In genomic region chr19:41993612-41994483, GRCh38 we compare ENCODE assay signal across 8 cellular contexts. TPM values are rescaled to one million over a fixed set of nuclear protein-coding genes. Genes with fewer than 3 reads are reported as not detected.
DNase-seq lines count a peak whose midpoint lies in the region; ATAC-seq and TF ChIP-seq lines count a peak whose summit lies in the region.

ATP1A3 (minus strand) TSS chr19:41994230; CDS start chr19:41994076, 154 bp downstream.

- no peak within 1 kb of the TSS for H2BK12ac ChIP-seq in neuronal stem cell (ENCODE audit: low read length)

- no peak for TF ChIP-seq CTCF in HL-60 (IDR thresholded peaks at IDR 0.05; ENCODE audit: insufficient read depth, low read length)
- no peak for TF ChIP-seq CTCF in fibroblast of the aortic adventitia (IDR thresholded peaks at IDR 0.05; ENCODE audit: insufficient read depth, low read length)
- no peak for TF ChIP-seq CTCF in suprapubic skin (IDR thresholded peaks at IDR 0.05)

- H3K27ac ChIP-seq in HL-60 (replicated peaks) (no peak within 1 kb of the TSS), neuronal stem cell (replicated peaks; ENCODE audit: low read length) (no peak within 1 kb of the TSS), suprapubic skin (no peak within 1 kb of the TSS)

- H3K36me3 ChIP-seq in neuronal stem cell (replicated peaks in 1 of 2; ENCODE audit: control insufficient read depth in 2 of 2, insufficient read depth in 2 of 2, low read length in 2 of 2) (no peaks in the 10 kb centered on the region), suprapubic skin (no peaks in the 10 kb centered on the region)

- peak within 1 kb of the TSS; percentile 43 for H4K8ac ChIP-seq in neuronal stem cell (ENCODE audit: low read depth, low read length)

- no peaks in the 10 kb centered on the region for H3K9me3 ChIP-seq in neuronal stem cell (replicated peaks in 1 of 2; ENCODE audit: control insufficient read depth in 2 of 2, insufficient read depth in 1 of 2, low read depth in 1 of 2, low read length in 2 of 2)
- H3K9me3 ChIP-seq in suprapubic skin = no peaks in the 10 kb centered on the region

- intact Hi-C loops in activated T-helper 1 cell treated with anti-CD3 and anti-CD28 coated beads, Interleukin-12 subunit alpha, Interleukin-12 subunit beta, Interleukin-2, Interleukin-4 antibody, amounts not matched to agents 30 ng/mL and 10 ng/mL and 1 ng/mL, durations not matched to agents 14 hours and 24 hours and 36 hours (cut with micrococcal nuclease) = no loop called here

- H3K9me3 Mint-ChIP-seq in activated T-helper 1 cell treated with anti-CD3 and anti-CD28 coated beads, Interleukin-12 subunit alpha, Interleukin-12 subunit beta, Interleukin-2, Interleukin-4 antibody, amounts not matched to agents 30 ng/mL and 10 ng/mL and 1 ng/mL, durations not matched to agents 14 hours and 24 hours and 36 hours = no peaks in the 10 kb centered on the region

- peak within 1 kb of the TSS; percentile 90 for H3K9ac ChIP-seq in neuronal stem cell (ENCODE audit: low read depth, low read length, poor library complexity)

- WGBS in neuronal stem cell (ENCODE audit: extremely low coverage in 2 of 2, insufficient read length in 2 of 2, insufficient replicate concordance in 1 of 2), 2 donors = no CpG with 5 or more reads among the region's 84 CpGs
- WGBS in suprapubic skin = 0% methylated on average over 5 of the region's 84 CpGs

- no peaks in the 10 kb centered on the region for H3K79me1 ChIP-seq in neuronal stem cell (ENCODE audit: low read depth, low read length)

- no peak for ATAC-seq in HG03521 (IDR thresholded peaks at IDR 0.05; ENCODE audit: unreplicated experiment)

- peak within 1 kb of the TSS; percentile 55 for H3K4me3 Mint-ChIP-seq in activated T-helper 1 cell treated with anti-CD3 and anti-CD28 coated beads, Interleukin-12 subunit alpha, Interleukin-12 subunit beta, Interleukin-2, Interleukin-4 antibody, amounts not matched to agents 30 ng/mL and 10 ng/mL and 1 ng/mL, durations not matched to agents 14 hours and 24 hours and 36 hours

- H2BK15ac ChIP-seq in neuronal stem cell (ENCODE audit: low read length) = peak within 1 kb of the TSS; percentile 67

- H3K4me1 ChIP-seq in neuronal stem cell (ENCODE audit: control insufficient read depth in 2 of 2, insufficient read depth in 1 of 2, low read depth in 1 of 2, low read length in 2 of 2) (peaks cover 18 to 45% of the 10 kb centered on the region in 2 donors), suprapubic skin (peaks cover 29% of the 10 kb centered on the region)

- no peak for TF ChIP-seq EP300 in suprapubic skin (IDR thresholded peaks at IDR 0.05)

- peaks cover 34% of the 10 kb centered on the region for H3K27me3 Mint-ChIP-seq in activated T-helper 1 cell treated with anti-CD3 and anti-CD28 coated beads, Interleukin-12 subunit alpha, Interleukin-12 subunit beta, Interleukin-2, Interleukin-4 antibody, amounts not matched to agents 30 ng/mL and 10 ng/mL and 1 ng/mL, durations not matched to agents 14 hours and 24 hours and 36 hours (ENCODE audit: insufficient read depth)

- peak within 1 kb of the TSS; percentile 5 for H3K27ac Mint-ChIP-seq in activated T-helper 1 cell treated with anti-CD3 and anti-CD28 coated beads, Interleukin-12 subunit alpha, Interleukin-12 subunit beta, Interleukin-2, Interleukin-4 antibody, amounts not matched to agents 30 ng/mL and 10 ng/mL and 1 ng/mL, durations not matched to agents 14 hours and 24 hours and 36 hours

- H3K4me3 ChIP-seq in HL-60 (replicated peaks; ENCODE audit: insufficient read depth, low read length) (peak within 1 kb of the TSS; percentile 38), fibroblast of the aortic adventitia (ENCODE audit: low read depth, low read length) (peak within 1 kb of the TSS; percentile 39), neuronal stem cell (ENCODE audit: low read length in 2 of 2) (peak within 1 kb of the TSS; percentile 55 to 81), suprapubic skin (peak within 1 kb of the TSS; percentile 44)

- H4K91ac ChIP-seq in neuronal stem cell (ENCODE audit: low read depth, low read length, poor library complexity) = no peak within 1 kb of the TSS

- peak within 1 kb of the TSS; percentile 89 for H2AK5ac ChIP-seq in neuronal stem cell (ENCODE audit: low read depth, low read length)

- H2BK5ac ChIP-seq in neuronal stem cell (ENCODE audit: low read length) = no peak within 1 kb of the TSS

- H3K4me1 Mint-ChIP-seq in activated T-helper 1 cell treated with anti-CD3 and anti-CD28 coated beads, Interleukin-12 subunit alpha, Interleukin-12 subunit beta, Interleukin-2, Interleukin-4 antibody, amounts not matched to agents 30 ng/mL and 10 ng/mL and 1 ng/mL, durations not matched to agents 14 hours and 24 hours and 36 hours (ENCODE audit: low read depth) = peaks cover 28% of the 10 kb centered on the region

- peak within 1 kb of the TSS; percentile 78 for H3K18ac ChIP-seq in neuronal stem cell (ENCODE audit: low read length)

- H3K27me3 ChIP-seq in HL-60 (ENCODE audit: insufficient read depth, poor library complexity, severe bottlenecking) (peaks cover 36% of the 10 kb centered on the region), neuronal stem cell (ENCODE audit: control insufficient read depth in 3 of 3, insufficient read depth in 3 of 3, low read depth in 1 of 3, low read length in 3 of 3) (peaks cover 6 to 44% (median 19%) of the 10 kb centered on the region in 3 experiments), suprapubic skin (peaks cover 89% of the 10 kb centered on the region)

- peak within 1 kb of the TSS; percentile 99 for H3K4me2 ChIP-seq in neuronal stem cell (ENCODE audit: insufficient read depth, low read length, poor library complexity, severe bottlenecking)

- DNase-seq in COR-L47 (lab: John Stamatoyannopoulos, UW) (peak; percentile 65), HL-60 (ENCODE audit: low read depth in 1 of 2, low spot score in 1 of 2) (peak; percentile 9 to 47), OCI-M1 (lab: John Stamatoyannopoulos, UW) (peak; percentile 76), fibroblast of the aortic adventitia (ENCODE audit: low read depth) (peak; percentile 38), neuronal stem cell (ENCODE audit: low spot score) (peak; percentile 65), suprapubic skin (ENCODE audit: low spot score in 2 of 2) (no peak)
- peak; percentile 57 for DNase-seq in activated T-helper 1 cell treated with anti-CD3 and anti-CD28 coated beads, Interleukin-12 subunit alpha, Interleukin-12 subunit beta, Interleukin-2, Interleukin-4 antibody, amounts not matched to agents 30 ng/mL and 10 ng/mL and 1 ng/mL, durations not matched to agents 14 hours and 24 hours and 36 hours (ENCODE audit: low spot score)

- no peak for TF ChIP-seq POLR2A in suprapubic skin (IDR thresholded peaks at IDR 0.05)

- H3K14ac ChIP-seq in neuronal stem cell (ENCODE audit: low read length) = peak within 1 kb of the TSS; percentile 94

- H3K23ac ChIP-seq in neuronal stem cell (ENCODE audit: low read depth, low read length, poor library complexity) = peak within 1 kb of the TSS; percentile 98

- peak within 1 kb of the TSS; percentile 93 for H2AFZ ChIP-seq in neuronal stem cell (ENCODE audit: low read length)

- peak within 1 kb of the TSS; percentile 17 for H2BK120ac ChIP-seq in neuronal stem cell (ENCODE audit: low read depth, low read length)

- no peaks in the 10 kb centered on the region for H3K36me3 Mint-ChIP-seq in activated T-helper 1 cell treated with anti-CD3 and anti-CD28 coated beads, Interleukin-12 subunit alpha, Interleukin-12 subunit beta, Interleukin-2, Interleukin-4 antibody, amounts not matched to agents 30 ng/mL and 10 ng/mL and 1 ng/mL, durations not matched to agents 14 hours and 24 hours and 36 hours (ENCODE audit: low read depth)

- no peak within 1 kb of the TSS for H3K4ac ChIP-seq in neuronal stem cell (ENCODE audit: low read length)

RNA-seq across cellular contexts. Expression of gene ATP1A3, which starts in this region (rescaled TPM):
- 0.93 and 1.4 TPM in 2 replicates for total RNA-seq in activated T-helper 1 cell treated with anti-CD3 and anti-CD28 coated beads, Interleukin-12 subunit alpha, Interleukin-12 subunit beta, Interleukin-2, Interleukin-4 antibody, amounts not matched to agents 30 ng/mL and 10 ng/mL and 1 ng/mL, durations not matched to agents 14 hours and 24 hours and 36 hours
- not detected in 2 replicates for total RNA-seq in fibroblast of the aortic adventitia (ENCODE audit: low replicate concordance)
- 2.5 TPM for polyA plus RNA-seq in neuronal stem cell (2013, experiment 1 of 2)
- 2.6 TPM for polyA plus RNA-seq in neuronal stem cell (2013, experiment 2 of 2)
- not detected for total RNA-seq in suprapubic skin

Comparison
In these comparisons a context has a peak if more than half of its experiments do, and no peak if none do; other contexts are left out.
1. Peak in DNase-seq and H3K4me3 ChIP-seq in fibroblast of the aortic adventitia; RNA of the gene not detected or under 1 TPM.
2. DNase-seq: peak in COR-L47 (single experiment), HL-60 (2 of 2), OCI-M1 (single experiment), activated T-helper 1 cell treated with anti-CD3 and anti-CD28 coated beads, Interleukin-12 subunit alpha, Interleukin-12 subunit beta, Interleukin-2, Interleukin-4 antibody, amounts not matched to agents 30 ng/mL and 10 ng/mL and 1 ng/mL, durations not matched to agents 14 hours and 24 hours and 36 hours (single experiment) and neuronal stem cell (single experiment); none in suprapubic skin (0 of 2).
3. Peak in every context shown above with its lines, with median percentiles within 50 percentile points of each other: H3K4me3 ChIP-seq.